1 cellular context compared by ENCODE assay signal in genomic region chr7:130941322-130942210, GRCh38.
A peak's percentile ranks its signal among the peaks of the same experiment; 100 is the strongest.
TF ChIP-seq lines count a peak whose summit lies in the region.

No MANE protein-coding gene starts in this region.

TF ChIP-seq in K562, 482 proteins besides CTCF, POLR2A, EP300 and RAD21 (continued from another document):
- TF ChIP-seq NEUROD1 (IDR thresholded peaks at IDR 0.05; ENCODE audit: borderline replicate concordance, low read depth, low read length, partially characterized antibody): peak; percentile 46
- TF ChIP-seq LEF1 (IDR thresholded peaks at IDR 0.05): peak; percentile 47; the same call in 1 of the 2 replicates
- TF ChIP-seq RCOR1 (IDR thresholded peaks at IDR 0.05; ENCODE audit: borderline replicate concordance in 1 of 2, low read depth in 2 of 2, low read length in 2 of 2): no peak
- TF ChIP-seq FOXP1 (CRISPR knock-in tag; IDR thresholded peaks at IDR 0.05): no peak
- TF ChIP-seq, protein P1, sequence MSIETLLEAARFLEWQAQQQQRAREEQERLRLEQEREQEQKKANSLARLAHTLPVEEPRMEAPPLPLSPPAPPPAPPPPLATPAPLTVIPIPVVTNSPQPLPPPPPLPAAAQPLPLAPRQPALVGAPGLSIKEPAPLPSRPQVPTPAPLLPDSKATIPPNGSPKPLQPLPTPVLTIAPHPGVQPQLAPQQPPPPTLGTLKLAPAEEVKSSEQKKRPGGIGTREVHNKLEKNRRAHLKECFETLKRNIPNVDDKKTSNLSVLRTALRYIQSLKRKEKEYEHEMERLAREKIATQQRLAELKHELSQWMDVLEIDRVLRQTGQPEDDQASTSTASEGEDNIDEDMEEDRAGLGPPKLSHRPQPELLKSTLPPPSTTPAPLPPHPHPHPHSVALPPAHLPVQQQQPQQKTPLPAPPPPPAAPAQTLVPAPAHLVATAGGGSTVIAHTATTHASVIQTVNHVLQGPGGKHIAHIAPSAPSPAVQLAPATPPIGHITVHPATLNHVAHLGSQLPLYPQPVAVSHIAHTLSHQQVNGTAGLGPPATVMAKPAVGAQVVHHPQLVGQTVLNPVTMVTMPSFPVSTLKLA (conservative IDR thresholded peaks at IDR 0.05): peak; percentile 93 to 94
- peak; percentile 45; the same call in 1 of the 2 replicates for TF ChIP-seq RAD51 (IDR thresholded peaks at IDR 0.05; ENCODE audit: borderline replicate concordance, low read depth)
- TF ChIP-seq ELK3 (CRISPR knock-in tag; IDR thresholded peaks at IDR 0.05): no peak
- TF ChIP-seq, protein P2, sequence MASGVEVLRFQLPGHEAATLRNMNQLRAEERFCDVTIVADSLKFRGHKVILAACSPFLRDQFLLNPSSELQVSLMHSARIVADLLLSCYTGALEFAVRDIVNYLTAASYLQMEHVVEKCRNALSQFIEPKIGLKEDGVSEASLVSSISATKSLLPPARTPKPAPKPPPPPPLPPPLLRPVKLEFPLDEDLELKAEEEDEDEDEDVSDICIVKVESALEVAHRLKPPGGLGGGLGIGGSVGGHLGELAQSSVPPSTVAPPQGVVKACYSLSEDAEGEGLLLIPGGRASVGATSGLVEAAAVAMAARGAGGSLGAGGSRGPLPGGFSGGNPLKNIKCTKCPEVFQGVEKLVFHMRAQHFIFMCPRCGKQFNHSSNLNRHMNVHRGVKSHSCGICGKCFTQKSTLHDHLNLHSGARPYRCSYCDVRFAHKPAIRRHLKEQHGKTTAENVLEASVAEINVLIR (CRISPR knock-in tag; IDR thresholded peaks at IDR 0.05): no peak
- TF ChIP-seq MYC (IDR thresholded peaks at IDR 0.05; ENCODE audit: low read depth, low read length): peak; percentile 97
- TF ChIP-seq MYC (CRISPR knock-in tag; IDR thresholded peaks at IDR 0.05; ENCODE audit: borderline replicate concordance, low read depth): peak; percentile 51; the same call in 1 of the 2 replicates
- TF ChIP-seq NCOA4 (IDR thresholded peaks at IDR 0.05; ENCODE audit: partially characterized antibody): no peak
- TF ChIP-seq RBM14 (IDR thresholded peaks at IDR 0.05; ENCODE audit: borderline replicate concordance, insufficient read depth, low read depth, low read length): no peak
- no peak for TF ChIP-seq E4F1 (CRISPR knock-in tag; IDR thresholded peaks at IDR 0.05; ENCODE audit: borderline replicate concordance)
- no peak for TF ChIP-seq RBM34 (IDR thresholded peaks at IDR 0.05; ENCODE audit: borderline replicate concordance, insufficient read depth, low read length)
- peak; percentile 17; the same call in 1 of the 2 replicates for TF ChIP-seq ZNF717 (CRISPR knock-in tag; IDR thresholded peaks at IDR 0.05)
- no peak for TF ChIP-seq ZNF347 (CRISPR knock-in tag; IDR thresholded peaks at IDR 0.05; ENCODE audit: low read depth)
- no peak for TF ChIP-seq DACH1 (IDR thresholded peaks at IDR 0.05; ENCODE audit: partially characterized antibody)
- 0 out of 2 replicates have a peak, but pooled peaks have one; percentile 23 for TF ChIP-seq RNF2 (IDR thresholded peaks at IDR 0.05)
- peak; percentile 51 for TF ChIP-seq HDAC2 (IDR thresholded peaks at IDR 0.05)
- TF ChIP-seq ETV1 (tag; conservative IDR thresholded peaks at IDR 0.05; ENCODE audit: low read depth): no peak
- TF ChIP-seq RNF219 (CRISPR knock-in tag; IDR thresholded peaks at IDR 0.05): no peak
- no peak for TF ChIP-seq POLR2AphosphoS2 (IDR thresholded peaks at IDR 0.05; ENCODE audit: low read length)
